18 cellular contexts compared by ENCODE assay signal in the genomic region with DNA sequence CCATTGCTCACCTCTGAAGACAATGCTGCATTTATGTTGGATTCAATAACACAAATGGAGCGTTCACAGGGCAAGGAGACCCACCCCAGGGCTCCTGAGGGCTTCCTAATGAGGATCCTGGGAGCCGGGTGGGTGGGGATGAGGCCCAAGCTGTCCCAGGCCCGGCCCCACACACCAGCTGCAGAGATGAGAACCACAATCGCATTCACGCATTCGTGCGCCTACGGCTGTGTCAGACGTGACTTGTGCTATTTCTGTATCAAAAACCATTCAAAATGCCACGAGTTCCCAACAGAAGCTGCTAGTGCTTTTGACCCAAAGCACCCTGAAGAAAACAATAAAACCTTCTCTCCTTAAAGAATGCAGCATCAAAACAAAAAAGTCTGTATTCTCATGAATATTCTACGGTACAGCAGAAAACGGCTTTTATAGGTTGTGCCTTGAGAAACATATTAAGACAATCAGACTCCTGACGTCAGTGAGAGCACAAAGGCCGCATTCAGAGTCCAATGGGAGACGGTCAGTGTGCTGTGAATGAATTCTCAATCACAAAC.
DNase-seq lines count a peak whose midpoint lies in the region; ATAC-seq, FAIRE-seq and TF ChIP-seq lines count a peak whose summit lies in the region.
"Had no signal": no experiment of that assay in that cellular context is flagged by ENCODE, and none has a peak within 500 bp of the region (broad histone marks: within the 10 kb centered on the region; RNA-seq: fewer than 3 reads in every experiment).

No MANE protein-coding gene starts in this region.

- TF ChIP-seq RAD21 in neural cell (conservative IDR thresholded peaks at IDR 0.05): no peak

- WGBS in small intestine, 3 donors: 75 to 86% (median 85%) methylated on average over 15 of the region's 15 CpGs

- H3K4me1 ChIP-seq in small intestine (ENCODE audit: control insufficient read depth in 2 of 2, insufficient read depth in 1 of 2, low read depth in 1 of 2, low read length in 1 of 2): no peaks in the 10 kb centered on the region
- H3K4me1 ChIP-seq: BE2C had no signal

- CTCF ChIA-PET in activated CD4-positive, alpha-beta memory T cell treated with anti-CD3 and anti-CD28 coated beads for 36 hours (lab: Charles Lee): no interaction called here

- no peaks in the 10 kb centered on the region for H3F3A ChIP-seq in neural cell (ENCODE audit: insufficient read depth, low read length, poor library complexity, severe bottlenecking)

- H3K27ac Mint-ChIP-seq in activated CD4-positive, alpha-beta memory T cell treated with anti-CD3 and anti-CD28 coated beads for 36 hours: no peak overlapping the region

- peaks cover 6% of the 10 kb centered on the region for H3K4me1 Mint-ChIP-seq in activated CD4-positive, alpha-beta memory T cell treated with anti-CD3 and anti-CD28 coated beads for 36 hours (ENCODE audit: low read depth)

- peak overlapping the region; percentile 37 for H3K27ac ChIP-seq in neural cell (ENCODE audit: low read length)
- H3K27ac ChIP-seq in small intestine (ENCODE audit: low read depth in 1 of 2, low read length in 1 of 2): no peak overlapping the region
- H3K27ac ChIP-seq: heart right ventricle had no signal

- H3K4me3 ChIP-seq in neural cell (ENCODE audit: low read length) (peak overlapping the region; percentile 11), small intestine (ENCODE audit: low read depth in 1 of 2, low read length in 2 of 2) (no peak overlapping the region)
- H3K4me3 ChIP-seq: heart right ventricle had no signal

- H3K79me2 ChIP-seq in neural cell (replicated peaks; ENCODE audit: insufficient read depth, low read length): no peaks in the 10 kb centered on the region

- H3K9me3 ChIP-seq in neural cell (ENCODE audit: low read length) (no peaks in the 10 kb centered on the region), small intestine (ENCODE audit: control insufficient read depth, low read depth) (no peaks in the 10 kb centered on the region)
- H3K9me3 ChIP-seq: BE2C, heart right ventricle had no signal

- H2AFZ ChIP-seq in neural cell (ENCODE audit: low read depth, low read length): no peak overlapping the region

- peaks cover 10% of the 10 kb centered on the region for H3K36me3 Mint-ChIP-seq in activated CD4-positive, alpha-beta memory T cell treated with anti-CD3 and anti-CD28 coated beads for 36 hours

- peak overlapping the region; percentile 24 for H3K9ac ChIP-seq in neural cell (ENCODE audit: low read length)

- no peak for FAIRE-seq in small intestine (lab: Jason Lieb, UNC)

- intact Hi-C loops in activated CD4-positive, alpha-beta memory T cell treated with anti-CD3 and anti-CD28 coated beads for 36 hours (cut with micrococcal nuclease): no loop called here

- POLR2A ChIA-PET in activated CD4-positive, alpha-beta memory T cell treated with anti-CD3 and anti-CD28 coated beads for 36 hours (lab: Charles Lee): no interaction called here

- H3K27me3 Mint-ChIP-seq in activated CD4-positive, alpha-beta memory T cell treated with anti-CD3 and anti-CD28 coated beads for 36 hours: no peaks in the 10 kb centered on the region
- H3K27me3 Mint-ChIP-seq: naive B cell had no signal

- ATAC-seq in HG03045 (IDR thresholded peaks at IDR 0.05; ENCODE audit: unreplicated experiment): no peak
- ATAC-seq: activated naive CD4-positive, alpha-beta T cell treated with anti-CD3 and anti-CD28 coated beads, Interleukin-2, amount 50 U/mL, for 72 hours; heart right ventricle had no signal

- DNase-seq in amygdala (lab: John Stamatoyannopoulos, UW) (peak in 36 of 56 donors; percentile 27 to 91 (median 60)), epidermal melanocyte (ENCODE audit: insufficient read length, low spot score) (peak; percentile 68), small intestine (peak; percentile 10), SKM-1 treated with dmso at 0.1 percent for 144 hours (lab: John Stamatoyannopoulos, UW; ENCODE audit: unreplicated experiment) (no peak)
- DNase-seq in activated CD4-positive, alpha-beta memory T cell treated with anti-CD3 and anti-CD28 coated beads for 36 hours: no peak
- DNase-seq in activated CD4-positive, alpha-beta T cell treated with anti-CD3 and anti-CD28 coated beads, Interleukin-2, amount 50 U/mL, for 4 hours: no peak
- DNase-seq: BE2C; cerebellar nuclear complex; DMS153; naive B cell; NCI-H187; NCI-H510A treated with DMSO at 0.1 percent for 48 hours; OCI-M1; stimulated activated naive CD4-positive, alpha-beta T cell treated with Interleukin-2 at 50 U/mL for 16 hours had no signal

- no peaks in the 10 kb centered on the region for H3K9me3 Mint-ChIP-seq in activated CD4-positive, alpha-beta memory T cell treated with anti-CD3 and anti-CD28 coated beads for 36 hours
- H3K9me3 Mint-ChIP-seq: activated naive CD4-positive, alpha-beta T cell treated with anti-CD3 and anti-CD28 coated beads, Interleukin-2, amount 50 U/mL, for 72 hours had no signal

- no peaks in the 10 kb centered on the region for H3K36me3 ChIP-seq in neural cell (ENCODE audit: insufficient read depth, low read length)
- peaks cover 0 to 4% of the 10 kb centered on the region in 2 donors for H3K36me3 ChIP-seq in small intestine (ENCODE audit: control insufficient read depth in 2 of 2, insufficient read depth in 2 of 2, low read length in 2 of 2)

- no peaks in the 10 kb centered on the region for H4K20me1 ChIP-seq in neural cell (ENCODE audit: insufficient read depth)

- H3K4me2 ChIP-seq in neural cell (ENCODE audit: low read length): no peak overlapping the region

- H3K9me2 ChIP-seq in neural cell (ENCODE audit: insufficient read depth, low read length): no peaks in the 10 kb centered on the region

- H3K27me3 ChIP-seq in neural cell (ENCODE audit: insufficient read depth, low read depth, low read length): no peaks in the 10 kb centered on the region
- no peaks in the 10 kb centered on the region for H3K27me3 ChIP-seq in small intestine (ENCODE audit: control insufficient read depth in 2 of 2, insufficient read depth in 2 of 2, low read length in 2 of 2)
- H3K27me3 ChIP-seq: BE2C, heart right ventricle had no signal

- no peak overlapping the region for H3K4me3 Mint-ChIP-seq in activated CD4-positive, alpha-beta memory T cell treated with anti-CD3 and anti-CD28 coated beads for 36 hours
- H3K4me3 Mint-ChIP-seq: naive B cell had no signal

- no peak for TF ChIP-seq CTCF in neural cell (IDR thresholded peaks at IDR 0.05; ENCODE audit: poor library complexity, severe bottlenecking)

- no peak for TF ChIP-seq EP300 in neural cell (conservative IDR thresholded peaks at IDR 0.05; ENCODE audit: poor library complexity, severe bottlenecking)

TF ChIP-seq in neural cell, 6 proteins besides CTCF, POLR2A, EP300 and RAD21:
- TF ChIP-seq SMC3 (conservative IDR thresholded peaks at IDR 0.05; ENCODE audit: poor library complexity) (no peak), POLR2AphosphoS5 (IDR thresholded peaks at IDR 0.05) (no peak), EZH2 (IDR thresholded peaks at IDR 0.05; ENCODE audit: borderline replicate concordance, insufficient read depth, low read length, poor library complexity, severe bottlenecking) (no peak), MXI1 (conservative IDR thresholded peaks at IDR 0.05; ENCODE audit: poor library complexity, severe bottlenecking) (no peak), TAF1 (IDR thresholded peaks at IDR 0.05; ENCODE audit: low read depth) (no peak)
- TF ChIP-seq, protein P1, sequence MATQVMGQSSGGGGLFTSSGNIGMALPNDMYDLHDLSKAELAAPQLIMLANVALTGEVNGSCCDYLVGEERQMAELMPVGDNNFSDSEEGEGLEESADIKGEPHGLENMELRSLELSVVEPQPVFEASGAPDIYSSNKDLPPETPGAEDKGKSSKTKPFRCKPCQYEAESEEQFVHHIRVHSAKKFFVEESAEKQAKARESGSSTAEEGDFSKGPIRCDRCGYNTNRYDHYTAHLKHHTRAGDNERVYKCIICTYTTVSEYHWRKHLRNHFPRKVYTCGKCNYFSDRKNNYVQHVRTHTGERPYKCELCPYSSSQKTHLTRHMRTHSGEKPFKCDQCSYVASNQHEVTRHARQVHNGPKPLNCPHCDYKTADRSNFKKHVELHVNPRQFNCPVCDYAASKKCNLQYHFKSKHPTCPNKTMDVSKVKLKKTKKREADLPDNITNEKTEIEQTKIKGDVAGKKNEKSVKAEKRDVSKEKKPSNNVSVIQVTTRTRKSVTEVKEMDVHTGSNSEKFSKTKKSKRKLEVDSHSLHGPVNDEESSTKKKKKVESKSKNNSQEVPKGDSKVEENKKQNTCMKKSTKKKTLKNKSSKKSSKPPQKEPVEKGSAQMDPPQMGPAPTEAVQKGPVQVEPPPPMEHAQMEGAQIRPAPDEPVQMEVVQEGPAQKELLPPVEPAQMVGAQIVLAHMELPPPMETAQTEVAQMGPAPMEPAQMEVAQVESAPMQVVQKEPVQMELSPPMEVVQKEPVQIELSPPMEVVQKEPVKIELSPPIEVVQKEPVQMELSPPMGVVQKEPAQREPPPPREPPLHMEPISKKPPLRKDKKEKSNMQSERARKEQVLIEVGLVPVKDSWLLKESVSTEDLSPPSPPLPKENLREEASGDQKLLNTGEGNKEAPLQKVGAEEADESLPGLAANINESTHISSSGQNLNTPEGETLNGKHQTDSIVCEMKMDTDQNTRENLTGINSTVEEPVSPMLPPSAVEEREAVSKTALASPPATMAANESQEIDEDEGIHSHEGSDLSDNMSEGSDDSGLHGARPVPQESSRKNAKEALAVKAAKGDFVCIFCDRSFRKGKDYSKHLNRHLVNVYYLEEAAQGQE (IDR thresholded peaks at IDR 0.05; ENCODE audit: borderline replicate concordance): no peak

Comparison
In these comparisons a context has a peak if more than half of its experiments do, and no peak if none do; other contexts are left out.
1. DNase-seq: peak in amygdala (36 of 56), epidermal melanocyte (single experiment) and small intestine (single experiment); none in activated CD4-positive, alpha-beta memory T cell treated with anti-CD3 and anti-CD28 coated beads for 36 hours (single experiment), activated CD4-positive, alpha-beta T cell treated with anti-CD3 and anti-CD28 coated beads, Interleukin-2, amount 50 U/mL, for 4 hours (0 of 2) and SKM-1 treated with dmso at 0.1 percent for 144 hours (single experiment).